In genomic region chr2:200670313-200670712, GRCh38 we compare ENCODE assay signal across 27 cellular contexts.
DNase-seq lines count a peak whose midpoint lies in the region; ATAC-seq, FAIRE-seq and TF ChIP-seq lines count a peak whose summit lies in the region.
"Had no signal": no experiment of that assay in that cellular context is flagged by ENCODE, and none has a peak within 500 bp of the region (broad histone marks: within the 10 kb centered on the region; RNA-seq: fewer than 3 reads in every experiment).

No MANE protein-coding gene starts in this region.

- no peaks in the 10 kb centered on the region for H3K4me1 ChIP-seq in SK-N-SH (ENCODE audit: control insufficient read depth in 1 of 2, insufficient read depth in 2 of 2, low read depth in 1 of 2, low read length in 1 of 2)
- H3K4me1 ChIP-seq in OCI-LY3 (ENCODE audit: low read length) = no peaks in the 10 kb centered on the region
- no peaks in the 10 kb centered on the region for H3K4me1 ChIP-seq in transverse colon
- H3K4me1 ChIP-seq: BE2C, heart right ventricle had no signal

- no peak overlapping the region for H3K4me3 ChIP-seq in SK-N-SH (ENCODE audit: low read depth in 2 of 2, low read length in 1 of 2)
- no peak overlapping the region for H3K4me3 ChIP-seq in OCI-LY3 (ENCODE audit: low read length)
- no peak overlapping the region for H3K4me3 ChIP-seq in bronchial epithelial cell (ENCODE audit: low read depth, low read length)
- no peak overlapping the region for H3K4me3 ChIP-seq in transverse colon
- H3K4me3 ChIP-seq: dorsolateral prefrontal cortex, heart right ventricle, SK-N-MC had no signal

- peak overlapping the region; percentile 42 for H3K27ac Mint-ChIP-seq in stimulated activated effector memory CD8-positive, alpha-beta T cell treated with anti-CD3 and anti-CD28 coated beads, Interleukin-12 subunit alpha, Interleukin-12 subunit beta, amount 100 ng/mL, for 72 hours
- H3K27ac Mint-ChIP-seq: activated T-cell treated with anti-CD3 and anti-CD28 coated beads, Interleukin-2, amount 50 U/mL, for 24 hours; memory B cell had no signal

- no peaks in the 10 kb centered on the region for H3K9me2 ChIP-seq in SK-N-SH

- POLR2A ChIA-PET in SK-N-SH (lab: Yijun Ruan, JAX) = no interaction called here

- no peaks in the 10 kb centered on the region for H3K79me2 ChIP-seq in SK-N-SH (ENCODE audit: insufficient read depth)
- no peaks in the 10 kb centered on the region for H3K79me2 ChIP-seq in OCI-LY3 (ENCODE audit: low read length)

- H3K27me3 ChIP-seq in SK-N-SH (ENCODE audit: insufficient read depth) = no peaks in the 10 kb centered on the region
- H3K27me3 ChIP-seq in OCI-LY3 (ENCODE audit: low read depth, low read length) = no peaks in the 10 kb centered on the region
- peaks cover 1% of the 10 kb centered on the region for H3K27me3 ChIP-seq in bronchial epithelial cell (ENCODE audit: control insufficient read depth, insufficient read depth, low read length)
- H3K27me3 ChIP-seq in transverse colon = no peaks in the 10 kb centered on the region
- H3K27me3 ChIP-seq: BE2C, dorsolateral prefrontal cortex had no signal

- no peak for TF ChIP-seq CTCF in SK-N-SH (IDR thresholded peaks at IDR 0.05)
- peak; percentile 41 for TF ChIP-seq CTCF in OCI-LY3 (IDR thresholded peaks at IDR 0.05; ENCODE audit: low read depth, low read length)
- peak; percentile 6 for TF ChIP-seq CTCF in bronchial epithelial cell (IDR thresholded peaks at IDR 0.05; ENCODE audit: insufficient read depth, low read length, severe bottlenecking)
- TF ChIP-seq CTCF in transverse colon (IDR thresholded peaks at IDR 0.05) = no peak

- no peak overlapping the region for H3K4me3 Mint-ChIP-seq in stimulated activated effector memory CD8-positive, alpha-beta T cell treated with anti-CD3 and anti-CD28 coated beads, Interleukin-12 subunit alpha, Interleukin-12 subunit beta, amount 100 ng/mL, for 72 hours
- H3K4me3 Mint-ChIP-seq: activated T-cell treated with anti-CD3 and anti-CD28 coated beads, Interleukin-2, amount 50 U/mL, for 24 hours; memory B cell had no signal

- H3K9me3 Mint-ChIP-seq in stimulated activated effector memory CD8-positive, alpha-beta T cell treated with anti-CD3 and anti-CD28 coated beads, Interleukin-12 subunit alpha, Interleukin-12 subunit beta, amount 100 ng/mL, for 72 hours = no peaks in the 10 kb centered on the region
- H3K9me3 Mint-ChIP-seq: activated T-cell treated with anti-CD3 and anti-CD28 coated beads, Interleukin-2, amount 50 U/mL, for 24 hours; memory B cell had no signal

- H3K36me3 ChIP-seq in SK-N-SH (replicated peaks in 1 of 2; ENCODE audit: control insufficient read depth in 1 of 2, insufficient read depth in 2 of 2, low read length in 1 of 2) = no peaks in the 10 kb centered on the region
- no peaks in the 10 kb centered on the region for H3K36me3 ChIP-seq in OCI-LY3 (replicated peaks; ENCODE audit: low read depth, low read length)
- H3K36me3 ChIP-seq in bronchial epithelial cell (ENCODE audit: control insufficient read depth, insufficient read depth, low read length) = no peaks in the 10 kb centered on the region
- no peaks in the 10 kb centered on the region for H3K36me3 ChIP-seq in transverse colon
- H3K36me3 ChIP-seq: BE2C, heart right ventricle had no signal

- H3K27ac ChIP-seq in SK-N-SH (ENCODE audit: low read depth in 2 of 2, low read length in 1 of 2) (no peak overlapping the region), OCI-LY3 (ENCODE audit: low read length) (no peak overlapping the region), transverse colon (no peak overlapping the region)
- H3K27ac ChIP-seq: dorsolateral prefrontal cortex, heart right ventricle, SK-N-MC had no signal

- ATAC-seq in SK-N-SH treated with all-trans-retinoic acid at 6 μM for 48 hours = no peak; the same call in 2 of the 3 replicates
- ATAC-seq in stimulated activated effector memory CD8-positive, alpha-beta T cell treated with anti-CD3 and anti-CD28 coated beads, Interleukin-12 subunit alpha, Interleukin-12 subunit beta, amount 100 ng/mL, for 72 hours = no peak
- ATAC-seq: activated CD4-positive, CD25-positive, alpha-beta regulatory T cell treated with anti-CD3 and anti-CD28 coated beads, Interleukin-2, amount 50 U/mL, for 24 hours; heart right ventricle; left cardiac atrium had no signal

- no peaks in the 10 kb centered on the region for H3F3A ChIP-seq in SK-N-SH (replicated peaks; ENCODE audit: insufficient read depth)

- TF ChIP-seq RAD21 in SK-N-SH (IDR thresholded peaks at IDR 0.05; ENCODE audit: low read length) = peak; percentile 21

- H3K36me3 Mint-ChIP-seq in stimulated activated effector memory CD8-positive, alpha-beta T cell treated with anti-CD3 and anti-CD28 coated beads, Interleukin-12 subunit alpha, Interleukin-12 subunit beta, amount 100 ng/mL, for 72 hours = no peaks in the 10 kb centered on the region
- H3K36me3 Mint-ChIP-seq: memory B cell had no signal

- H3K9ac ChIP-seq in SK-N-SH (no peak overlapping the region), OCI-LY3 (ENCODE audit: low read length) (no peak overlapping the region)

- no peaks in the 10 kb centered on the region for H3K9me3 ChIP-seq in SK-N-SH
- no peaks in the 10 kb centered on the region for H3K9me3 ChIP-seq in OCI-LY3 (ENCODE audit: insufficient read depth, low read length)
- no peaks in the 10 kb centered on the region for H3K9me3 ChIP-seq in transverse colon
- H3K9me3 ChIP-seq: BE2C, heart right ventricle had no signal

- no peak for FAIRE-seq in bronchial epithelial cell (lab: Jason Lieb, UNC)
- FAIRE-seq: GM12892 had no signal

- intact Hi-C loops in transverse colon (cut with DNase I; ENCODE audit: low total_unique reads) = no loop called here

- H4K20me1 ChIP-seq in SK-N-SH (ENCODE audit: insufficient read depth) = no peaks in the 10 kb centered on the region
- H4K20me1 ChIP-seq in OCI-LY3 (ENCODE audit: insufficient read depth, low read length) = no peaks in the 10 kb centered on the region

- in situ Hi-C loops in transverse colon (cut with MboI; ENCODE audit: low pct_ligation_motif_present in 1 of 4, low pct_unique_long_range_greater_than_20kb in 1 of 4, low sequenced_read_pairs in 3 of 4) = no loop called here

- WGBS in SK-N-SH (ENCODE audit: low lambda C conversion rate) = 66% methylated on average over 4 of the region's 4 CpGs
- 40 to 64% methylated on average over 4 of the region's 4 CpGs for WGBS in transverse colon (ENCODE audit: low coverage in 1 of 2), 2 donors

- H3K4me1 Mint-ChIP-seq in stimulated activated effector memory CD8-positive, alpha-beta T cell treated with anti-CD3 and anti-CD28 coated beads, Interleukin-12 subunit alpha, Interleukin-12 subunit beta, amount 100 ng/mL, for 72 hours = no peaks in the 10 kb centered on the region
- H3K4me1 Mint-ChIP-seq: memory B cell had no signal

- DNase-seq in SK-N-SH = no peak
- DNase-seq in bronchial epithelial cell (ENCODE audit: low read depth) = no peak
- no peak for DNase-seq in stimulated activated effector memory CD8-positive, alpha-beta T cell treated with anti-CD3 and anti-CD28 coated beads, Interleukin-12 subunit alpha, Interleukin-12 subunit beta, amount 100 ng/mL, for 72 hours (ENCODE audit: low spot score in 2 of 2)
- DNase-seq in transverse colon = no peak
- no peak for DNase-seq in SKM-1 treated with dmso at 0.1 percent for 144 hours (lab: John Stamatoyannopoulos, UW; ENCODE audit: unreplicated experiment)
- no peak for DNase-seq in NCI-H1417 (lab: John Stamatoyannopoulos, UW)
- DNase-seq: activated CD8-positive, alpha-beta memory T cell treated with anti-CD3 and anti-CD28 coated beads for 24 hours; activated T-cell treated with anti-CD3 and anti-CD28 coated beads, Interleukin-2, amount 50 U/mL, for 24 hours; BE2C; cerebellar nuclear complex; DMS79 treated with DMSO at 0.1 percent for 48 hours; dorsolateral prefrontal cortex; heart right ventricle; left cardiac atrium; MM.1S; NCI-H1694; NCI-H510A treated with DMSO at 0.1 percent for 48 hours; NK-92 treated with Interleukin-12 subunit alpha and Interleukin-12 subunit beta, amount 100 ng/mL, for 24 hours; stimulated activated CD8-positive, alpha-beta memory T cell treated with anti-CD3 and anti-CD28 coated beads, Interleukin-4, amount 100 ng/mL, for 48 hours; T-helper 9 cell; trophoblast cell had no signal

- CTCF ChIA-PET in SK-N-SH (lab: Yijun Ruan, JAX) = no interaction called here

- H3K4me2 ChIP-seq in SK-N-SH (no peak overlapping the region), OCI-LY3 (ENCODE audit: low read length) (no peak overlapping the region)

- no peak for TF ChIP-seq POLR2A in transverse colon (IDR thresholded peaks at IDR 0.05)

- no peak for TF ChIP-seq EP300 in SK-N-SH (IDR thresholded peaks at IDR 0.05; ENCODE audit: borderline replicate concordance in 1 of 2, low read depth in 1 of 2, low read length in 1 of 2)
- no peak for TF ChIP-seq EP300 in transverse colon (IDR thresholded peaks at IDR 0.05; ENCODE audit: low read depth)

- H2AFZ ChIP-seq in SK-N-SH (ENCODE audit: low read depth) = no peak overlapping the region
- H2AFZ ChIP-seq in OCI-LY3 (ENCODE audit: low read depth, low read length) = no peak overlapping the region

TF ChIP-seq in SK-N-SH, 30 proteins besides CTCF, POLR2A, EP300 and RAD21:
- TF ChIP-seq, protein P1, sequence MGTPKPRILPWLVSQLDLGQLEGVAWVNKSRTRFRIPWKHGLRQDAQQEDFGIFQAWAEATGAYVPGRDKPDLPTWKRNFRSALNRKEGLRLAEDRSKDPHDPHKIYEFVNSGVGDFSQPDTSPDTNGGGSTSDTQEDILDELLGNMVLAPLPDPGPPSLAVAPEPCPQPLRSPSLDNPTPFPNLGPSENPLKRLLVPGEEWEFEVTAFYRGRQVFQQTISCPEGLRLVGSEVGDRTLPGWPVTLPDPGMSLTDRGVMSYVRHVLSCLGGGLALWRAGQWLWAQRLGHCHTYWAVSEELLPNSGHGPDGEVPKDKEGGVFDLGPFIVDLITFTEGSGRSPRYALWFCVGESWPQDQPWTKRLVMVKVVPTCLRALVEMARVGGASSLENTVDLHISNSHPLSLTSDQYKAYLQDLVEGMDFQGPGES (IDR thresholded peaks at IDR 0.05; ENCODE audit: low read depth, low read length) = no peak
- TF ChIP-seq RFX5 (IDR thresholded peaks at IDR 0.05; ENCODE audit: low read length) (no peak), YY1 (IDR thresholded peaks at IDR 0.05; ENCODE audit: low read depth) (no peak)

TF ChIP-seq in SK-N-SH treated with all-trans-retinoic acid at 6 μM for 48 hours, 23 proteins besides CTCF, POLR2A, EP300 and RAD21 (continues in another document):
- TF ChIP-seq RARB (CRISPR knock-in tag; IDR thresholded peaks at IDR 0.05) (no peak), PPARA (CRISPR knock-in tag; IDR thresholded peaks at IDR 0.05; ENCODE audit: borderline replicate concordance) (no peak), TOX (CRISPR knock-in tag; IDR thresholded peaks at IDR 0.05; ENCODE audit: borderline replicate concordance) (no peak), ZFP3 (CRISPR knock-in tag; IDR thresholded peaks at IDR 0.05) (no peak), ZNF8 (CRISPR knock-in tag; IDR thresholded peaks at IDR 0.05) (no peak), ZNF565 (CRISPR knock-in tag; conservative IDR thresholded peaks at IDR 0.05; ENCODE audit: low read depth) (no peak), ARNTL (CRISPR knock-in tag; IDR thresholded peaks at IDR 0.05; ENCODE audit: borderline replicate concordance, low read depth) (no peak)

Comparison
In these comparisons a context has a peak if more than half of its experiments do, and no peak if none do; other contexts are left out.
1. CTCF ChIP-seq: peak in OCI-LY3 (single experiment) and bronchial epithelial cell (single experiment); none in SK-N-SH (single experiment) and transverse colon (0 of 5).